Comparison of ENCODE assay signal across 8 cellular contexts in genomic region chr7:2402687-2403013, GRCh38. TPM values are rescaled to one million over a fixed set of nuclear protein-coding genes. Genes with fewer than 3 reads are reported as not detected.
DNase-seq lines count a peak whose midpoint lies in the region; ATAC-seq and TF ChIP-seq lines count a peak whose summit lies in the region.

No MANE protein-coding gene starts in this region.

- TF ChIP-seq EP300 in suprapubic skin (IDR thresholded peaks at IDR 0.05) = no peak

- no peak for DNase-seq in T-helper 2 cell treated with Interferon-gamma antibody and Interleukin-4, amounts not matched to agents 5 μg/mL and 100 μg/mL, for 36 hours (ENCODE audit: low spot score)
- no peak for DNase-seq in T-helper 2 cell
- DNase-seq in adrenal gland = no peak
- DNase-seq in immature natural killer cell = no peak
- DNase-seq in suprapubic skin (ENCODE audit: low spot score in 2 of 2) = no peak
- DNase-seq in COLO668 (lab: John Stamatoyannopoulos, UW; ENCODE audit: unreplicated experiment) = no peak

- H3K27ac Mint-ChIP-seq in T-helper 2 cell treated with Interferon-gamma antibody and Interleukin-4, amounts not matched to agents 5 μg/mL and 100 μg/mL, for 36 hours = peak overlapping the region; percentile 82
- H3K27ac Mint-ChIP-seq in immature natural killer cell = peak overlapping the region; percentile 82 to 88 (median 88)

- H3K4me1 Mint-ChIP-seq in T-helper 2 cell treated with Interferon-gamma antibody and Interleukin-4, amounts not matched to agents 5 μg/mL and 100 μg/mL, for 36 hours (ENCODE audit: low read depth) = peaks cover 49% of the 10 kb centered on the region
- H3K4me1 Mint-ChIP-seq in immature natural killer cell = peaks cover 57 to 65% of the 10 kb centered on the region in 2 donors

- H3K27me3 ChIP-seq in adrenal gland (no peaks in the 10 kb centered on the region), suprapubic skin (no peaks in the 10 kb centered on the region)

- peaks cover 34 to 49% of the 10 kb centered on the region in 2 donors for H3K4me1 ChIP-seq in adrenal gland (replicated peaks in 1 of 2)
- peaks cover 60% of the 10 kb centered on the region for H3K4me1 ChIP-seq in suprapubic skin

- TF ChIP-seq POLR2A in adrenal gland (IDR thresholded peaks at IDR 0.05) (no peak), suprapubic skin (IDR thresholded peaks at IDR 0.05) (no peak)

- intact Hi-C loops in adrenal gland (cut with DNase I) = loop anchor here in 1 of 2 donors (5.0 kb wide), 1 partner anchor 45 kb away; no protein-coding TSS in a partner anchor

- no peaks in the 10 kb centered on the region for H3K27me3 Mint-ChIP-seq in T-helper 2 cell treated with Interferon-gamma antibody and Interleukin-4, amounts not matched to agents 5 μg/mL and 100 μg/mL, for 36 hours (ENCODE audit: low read depth)
- H3K27me3 Mint-ChIP-seq in immature natural killer cell (ENCODE audit: low read depth in 3 of 3) = peaks cover 18 to 29% (median 18%) of the 10 kb centered on the region in 3 donors

- TF ChIP-seq CTCF in adrenal gland (IDR thresholded peaks at IDR 0.05) = no peak
- TF ChIP-seq CTCF in suprapubic skin (IDR thresholded peaks at IDR 0.05) = no peak

- H3K9me3 ChIP-seq in adrenal gland (replicated peaks in 1 of 3) = no peaks in the 10 kb centered on the region
- H3K9me3 ChIP-seq in suprapubic skin = no peaks in the 10 kb centered on the region

- H3K4me3 Mint-ChIP-seq in T-helper 2 cell treated with Interferon-gamma antibody and Interleukin-4, amounts not matched to agents 5 μg/mL and 100 μg/mL, for 36 hours = peak overlapping the region; percentile 88
- peak overlapping the region; percentile 82 to 91 (median 83) for H3K4me3 Mint-ChIP-seq in immature natural killer cell

- H3K4me3 ChIP-seq in adrenal gland = peak overlapping the region in 2 of 4 donors; percentile 48 to 76
- H3K4me3 ChIP-seq in suprapubic skin = peak overlapping the region; percentile 79

- 48 to 58% (median 54%) methylated on average over 6 of the region's 6 CpGs for WGBS in adrenal gland, 4 donors
- 69% methylated on average over 6 of the region's 6 CpGs for WGBS in suprapubic skin

- H3K9me3 Mint-ChIP-seq in T-helper 2 cell treated with Interferon-gamma antibody and Interleukin-4, amounts not matched to agents 5 μg/mL and 100 μg/mL, for 36 hours = no peaks in the 10 kb centered on the region
- no peaks in the 10 kb centered on the region for H3K9me3 Mint-ChIP-seq in immature natural killer cell

- no peaks in the 10 kb centered on the region for H3K36me3 ChIP-seq in adrenal gland (replicated peaks in 1 of 2)
- no peaks in the 10 kb centered on the region for H3K36me3 ChIP-seq in suprapubic skin

- no peak for ATAC-seq in HG02973 (IDR thresholded peaks at IDR 0.05; ENCODE audit: unreplicated experiment)
- ATAC-seq in GM18511 (IDR thresholded peaks at IDR 0.05; ENCODE audit: unreplicated experiment) = no peak

- H3K36me3 Mint-ChIP-seq in T-helper 2 cell treated with Interferon-gamma antibody and Interleukin-4, amounts not matched to agents 5 μg/mL and 100 μg/mL, for 36 hours (ENCODE audit: low read depth) = peaks cover 23% of the 10 kb centered on the region
- H3K36me3 Mint-ChIP-seq in immature natural killer cell = peaks cover 5 to 8% (median 6%) of the 10 kb centered on the region in 3 donors

- H3K27ac ChIP-seq in adrenal gland = peak overlapping the region in 3 of 5 donors; percentile 32 to 89 (median 62)
- H3K27ac ChIP-seq in suprapubic skin = peak overlapping the region; percentile 81

RNA-seq across cellular contexts. Expression of gene CHST12, which starts 0.8 kb away (rescaled TPM):
- total RNA-seq in adrenal gland = 10 to 100 TPM; 10.1 to 31.2 (median 21.4) TPM
- 10 to 100 TPM in 2 of 3 donors, 1 to 10 TPM in 1; 2.5 to 22.3 (median 17.5) TPM for polyA plus RNA-seq in adrenal gland
- 100 to 1,000 TPM in 1 of 3 donors, 10 to 100 TPM in 2; 88.9 to 172 (median 93.4) TPM for polyA plus RNA-seq in immature natural killer cell
- total RNA-seq in suprapubic skin = 10 to 100 TPM in 3 of 4 donors, 1 to 10 TPM in 1; 9.9 to 55.8 (median 24.5) TPM

RNA-seq across cellular contexts. Expression of gene EIF3B, which starts 48.0 kb away (rescaled TPM):
- total RNA-seq in adrenal gland (100 to 1,000 TPM in 6 of 8 donors, 10 to 100 TPM in 2; 81.4 to 149 (median 110) TPM), suprapubic skin (100 to 1,000 TPM; 136 to 158 (median 139) TPM)
- polyA plus RNA-seq in adrenal gland (100 to 1,000 TPM; 107 to 183 (median 107) TPM), immature natural killer cell (100 to 1,000 TPM in 2 of 3 donors, 10 to 100 TPM in 1; 79.2 to 114 (median 112) TPM)
